Comparison of ENCODE assay signal across 1 cellular context in genomic region chr2:219560037-219560892, GRCh38.
TF ChIP-seq lines count a peak whose summit lies in the region.

No MANE protein-coding gene starts in this region.

TF ChIP-seq in HepG2, 621 proteins besides CTCF, POLR2A, EP300 and RAD21 (continued from another document and continues in another):
- no peak for TF ChIP-seq ZNF747 (CRISPR knock-in tag; IDR thresholded peaks at IDR 0.05; ENCODE audit: borderline replicate concordance)
- TF ChIP-seq TBX2 (CRISPR knock-in tag; IDR thresholded peaks at IDR 0.05; ENCODE audit: borderline replicate concordance): no peak
- no peak for TF ChIP-seq TEAD3 (CRISPR knock-in tag; optimal IDR thresholded peaks at IDR 0.05; ENCODE audit: borderline replicate concordance)
- no peak for TF ChIP-seq SMAD1 (CRISPR knock-in tag; IDR thresholded peaks at IDR 0.05; ENCODE audit: borderline replicate concordance, low read depth)
- TF ChIP-seq MXD1 (CRISPR knock-in tag; IDR thresholded peaks at IDR 0.05): no peak
- no peak for TF ChIP-seq JUNB (CRISPR knock-in tag; IDR thresholded peaks at IDR 0.05; ENCODE audit: borderline replicate concordance)
- no peak for TF ChIP-seq JARID2 (CRISPR knock-in tag; IDR thresholded peaks at IDR 0.05; ENCODE audit: insufficient replicate concordance)
- no peak for TF ChIP-seq SIX4 (CRISPR knock-in tag; IDR thresholded peaks at IDR 0.05)
- TF ChIP-seq SALL1 (CRISPR knock-in tag; IDR thresholded peaks at IDR 0.05): peak; percentile 14; the same call in 1 of the 2 replicates
- no peak for TF ChIP-seq ZNF512B (CRISPR knock-in tag; IDR thresholded peaks at IDR 0.05; ENCODE audit: borderline replicate concordance)
- no peak for TF ChIP-seq UBTF (CRISPR knock-in tag; IDR thresholded peaks at IDR 0.05)
- TF ChIP-seq AGO1 (IDR thresholded peaks at IDR 0.05; ENCODE audit: low read depth, low read length, poor library complexity, severe bottlenecking): peak; percentile 73
- TF ChIP-seq ZNF232 (CRISPR knock-in tag; IDR thresholded peaks at IDR 0.05; ENCODE audit: borderline replicate concordance): no peak
- TF ChIP-seq ZNF280B (CRISPR knock-in tag; IDR thresholded peaks at IDR 0.05; ENCODE audit: borderline replicate concordance): peak; percentile 9; the same call in 1 of the 2 replicates
- no peak for TF ChIP-seq SNAI1 (CRISPR knock-in tag; IDR thresholded peaks at IDR 0.05; ENCODE audit: borderline replicate concordance)
- TF ChIP-seq MED13 (CRISPR knock-in tag; IDR thresholded peaks at IDR 0.05): no peak
- no peak for TF ChIP-seq ZNF282 (IDR thresholded peaks at IDR 0.05; ENCODE audit: partially characterized antibody)
- TF ChIP-seq ZNF598 (CRISPR knock-in tag; IDR thresholded peaks at IDR 0.05; ENCODE audit: borderline replicate concordance): no peak
- peak; percentile 66; the same call in 1 of the 2 replicates for TF ChIP-seq SRF (IDR thresholded peaks at IDR 0.05; ENCODE audit: low read depth, low read length)
- no peak for TF ChIP-seq PHF8 (CRISPR knock-in tag; IDR thresholded peaks at IDR 0.05)
- TF ChIP-seq ZMAT5 (CRISPR knock-in tag; IDR thresholded peaks at IDR 0.05; ENCODE audit: borderline replicate concordance, low read depth): no peak
- TF ChIP-seq NFYB (CRISPR knock-in tag; IDR thresholded peaks at IDR 0.05): no peak
- TF ChIP-seq IRF2 (CRISPR knock-in tag; IDR thresholded peaks at IDR 0.05): no peak
- TF ChIP-seq POGZ (CRISPR knock-in tag; IDR thresholded peaks at IDR 0.05): no peak
- no peak for TF ChIP-seq TRAFD1 (CRISPR knock-in tag; IDR thresholded peaks at IDR 0.05; ENCODE audit: borderline replicate concordance)
- TF ChIP-seq TFDP1 (CRISPR knock-in tag; IDR thresholded peaks at IDR 0.05; ENCODE audit: borderline replicate concordance): no peak
- TF ChIP-seq CBX2 (IDR thresholded peaks at IDR 0.05; ENCODE audit: low read depth, low read length): no peak
- TF ChIP-seq CBX2 (CRISPR knock-in tag; IDR thresholded peaks at IDR 0.05; ENCODE audit: low read depth): no peak
- no peak for TF ChIP-seq ZNF138 (CRISPR knock-in tag; IDR thresholded peaks at IDR 0.05; ENCODE audit: low read depth)
- no peak for TF ChIP-seq ZNF414 (CRISPR knock-in tag; IDR thresholded peaks at IDR 0.05)
- TF ChIP-seq ZC3H4 (CRISPR knock-in tag; IDR thresholded peaks at IDR 0.05; ENCODE audit: borderline replicate concordance): no peak
- TF ChIP-seq ZNF788 (CRISPR knock-in tag; IDR thresholded peaks at IDR 0.05; ENCODE audit: borderline replicate concordance): no peak
- no peak for TF ChIP-seq ZFP36L1 (CRISPR knock-in tag; IDR thresholded peaks at IDR 0.05)
- no peak for TF ChIP-seq E2F2 (CRISPR knock-in tag; IDR thresholded peaks at IDR 0.05; ENCODE audit: borderline replicate concordance)
- no peak for TF ChIP-seq HNRNPL (IDR thresholded peaks at IDR 0.05; ENCODE audit: low read depth, low read length)
- TF ChIP-seq NKX3-1 (CRISPR knock-in tag; IDR thresholded peaks at IDR 0.05): no peak
- TF ChIP-seq XRCC5 (optimal IDR thresholded peaks at IDR 0.05; ENCODE audit: low read length): no peak
- no peak for TF ChIP-seq ASH2L (IDR thresholded peaks at IDR 0.05; ENCODE audit: insufficient read length, low read depth, low read length)
- TF ChIP-seq ZNF253 (CRISPR knock-in tag; IDR thresholded peaks at IDR 0.05; ENCODE audit: borderline replicate concordance): no peak
- no peak for TF ChIP-seq HDAC6 (IDR thresholded peaks at IDR 0.05; ENCODE audit: low read depth, low read length)
- TF ChIP-seq RFX5 (IDR thresholded peaks at IDR 0.05; ENCODE audit: low read depth, low read length): no peak
- TF ChIP-seq ZFP82 (CRISPR knock-in tag; IDR thresholded peaks at IDR 0.05; ENCODE audit: borderline replicate concordance): no peak
- no peak for TF ChIP-seq AKNA (CRISPR knock-in tag; IDR thresholded peaks at IDR 0.05; ENCODE audit: borderline replicate concordance)
